34 cellular contexts compared by ENCODE assay signal in the genomic region with DNA sequence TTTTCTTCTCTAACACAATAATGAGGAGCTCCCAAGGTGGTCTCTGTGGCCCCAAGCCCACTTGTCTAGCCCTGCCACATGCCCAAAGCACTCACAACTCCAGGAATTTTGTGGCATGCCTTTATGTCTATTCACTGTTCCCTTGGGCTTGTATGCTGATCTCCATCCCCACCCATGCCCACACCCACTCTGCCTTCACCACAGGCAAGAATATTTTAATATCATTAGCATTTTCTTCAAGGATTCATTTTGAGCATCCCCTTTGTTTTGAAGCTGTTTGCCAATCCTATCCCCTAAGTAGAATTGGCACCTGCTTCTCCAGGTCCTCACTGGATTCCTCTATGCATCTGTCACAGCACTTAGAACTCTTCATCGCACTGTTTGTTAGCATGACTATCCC.
"Had no signal": no experiment of that assay in that cellular context is flagged by ENCODE, and none has a peak within 500 bp of the region (broad histone marks: within the 10 kb centered on the region; RNA-seq: fewer than 3 reads in every experiment).

No MANE protein-coding gene starts in this region.

- ATAC-seq: activated CD4-positive, alpha-beta T cell treated with anti-CD3 and anti-CD28 coated beads for 36 hours; activated CD8-positive, alpha-beta memory T cell treated with anti-CD3 and anti-CD28 coated beads, Interleukin-2, amount 10 ng/mL, durations not matched to agents 7 days and 5 days; activated CD8-positive, alpha-beta T cell treated with anti-CD3 and anti-CD28 coated beads, Interleukin-2, amount 10 ng/mL, durations not matched to agents 7 days and 5 days; activated naive CD8-positive, alpha-beta T cell treated with anti-CD3 and anti-CD28 coated beads, Interleukin-2, amount 50 U/mL, for 24 hours; effector memory CD8-positive, alpha-beta T cell; T-helper 17 cell had no signal

- H3K27ac Mint-ChIP-seq: activated CD4-positive, alpha-beta T cell treated with anti-CD3 and anti-CD28 coated beads for 36 hours; activated CD4-positive, alpha-beta T cell treated with anti-CD3 and anti-CD28 coated beads, Interleukin-2, amount 10 ng/mL, durations not matched to agents 7 days and 5 days; activated CD8-positive, alpha-beta memory T cell treated with anti-CD3 and anti-CD28 coated beads, Interleukin-2, amount 10 ng/mL, durations not matched to agents 7 days and 5 days; activated CD8-positive, alpha-beta T cell treated with anti-CD3 and anti-CD28 coated beads, Interleukin-2, amount 10 ng/mL, durations not matched to agents 7 days and 5 days; activated naive CD4-positive, alpha-beta T cell treated with anti-CD3 and anti-CD28 coated beads for 36 hours; activated naive CD4-positive, alpha-beta T cell treated with anti-CD3 and anti-CD28 coated beads, Interleukin-2, amount 50 U/mL, for 24 hours; activated naive CD8-positive, alpha-beta T cell treated with anti-CD3 and anti-CD28 coated beads for 36 hours; activated naive CD8-positive, alpha-beta T cell treated with anti-CD3 and anti-CD28 coated beads, Interleukin-2, amount 50 U/mL, for 24 hours; activated T-helper 1 cell treated with anti-CD3 and anti-CD28 coated beads, Interleukin-12 subunit alpha, Interleukin-12 subunit beta, Interleukin-2, Interleukin-4 antibody, amounts not matched to agents 30 ng/mL and 10 ng/mL and 1 ng/mL, durations not matched to agents 14 hours and 24 hours and 36 hours; activated T-helper 2 cell treated with anti-CD3 and anti-CD28 coated beads, Interferon-gamma antibody, Interleukin-2, Interleukin-4, amounts not matched to agents 10 μg/mL and 5 μg/mL and 100 μg/mL, durations not matched to agents 14 hours and 24 hours and 36 hours; brain; dendritic cell treated with granulocyte-macrophage colony-stimulating factor and Interleukin-4, amounts not matched to agents 40 ng/mL and 50 ng/mL, for 4 days; effector memory CD8-positive, alpha-beta T cell; T-helper 17 cell; T-helper 2 cell treated with Interferon-gamma antibody and Interleukin-4, amounts not matched to agents 5 μg/mL and 100 μg/mL, for 36 hours had no signal

- H3K4me3 Mint-ChIP-seq: activated CD4-positive, alpha-beta T cell treated with anti-CD3 and anti-CD28 coated beads for 36 hours; activated CD4-positive, alpha-beta T cell treated with anti-CD3 and anti-CD28 coated beads, Interleukin-2, amount 10 ng/mL, durations not matched to agents 7 days and 5 days; activated CD8-positive, alpha-beta memory T cell treated with anti-CD3 and anti-CD28 coated beads, Interleukin-2, amount 10 ng/mL, durations not matched to agents 7 days and 5 days; activated CD8-positive, alpha-beta T cell treated with anti-CD3 and anti-CD28 coated beads, Interleukin-2, amount 10 ng/mL, durations not matched to agents 7 days and 5 days; activated naive CD4-positive, alpha-beta T cell treated with anti-CD3 and anti-CD28 coated beads for 36 hours; activated naive CD4-positive, alpha-beta T cell treated with anti-CD3 and anti-CD28 coated beads, Interleukin-2, amount 50 U/mL, for 24 hours; activated naive CD8-positive, alpha-beta T cell treated with anti-CD3 and anti-CD28 coated beads for 36 hours; activated naive CD8-positive, alpha-beta T cell treated with anti-CD3 and anti-CD28 coated beads, Interleukin-2, amount 50 U/mL, for 24 hours; activated T-helper 1 cell treated with anti-CD3 and anti-CD28 coated beads, Interleukin-12 subunit alpha, Interleukin-12 subunit beta, Interleukin-2, Interleukin-4 antibody, amounts not matched to agents 30 ng/mL and 10 ng/mL and 1 ng/mL, durations not matched to agents 14 hours and 24 hours and 36 hours; central memory CD8-positive, alpha-beta T cell; dendritic cell treated with granulocyte-macrophage colony-stimulating factor and Interleukin-4, amounts not matched to agents 40 ng/mL and 50 ng/mL, for 4 days; effector memory CD8-positive, alpha-beta T cell; T-helper 17 cell; T-helper 2 cell treated with Interferon-gamma antibody and Interleukin-4, amounts not matched to agents 5 μg/mL and 100 μg/mL, for 36 hours had no signal

- DNase-seq: activated CD4-positive, alpha-beta T cell treated with anti-CD3 and anti-CD28 coated beads for 36 hours; activated CD4-positive, alpha-beta T cell treated with anti-CD3 and anti-CD28 coated beads, Interleukin-2, amount 10 ng/mL, durations not matched to agents 7 days and 5 days; activated CD4-positive, alpha-beta T cell treated with anti-CD3 and anti-CD28 coated beads, Interleukin-2, amount 50 U/mL, for 48 hours; activated CD4-positive, CD25-positive, alpha-beta regulatory T cell; activated CD4-positive, CD25-positive, alpha-beta regulatory T cell treated with anti-CD3 and anti-CD28 coated beads, Interleukin-2, amount 50 U/mL, for 72 hours; activated CD8-positive, alpha-beta memory T cell treated with anti-CD3 and anti-CD28 coated beads, Interleukin-2, amount 10 ng/mL, durations not matched to agents 7 days and 5 days; activated CD8-positive, alpha-beta memory T cell treated with anti-CD3 and anti-CD28 coated beads, Interleukin-2, amount 50 U/mL, for 4 hours; activated CD8-positive, alpha-beta T cell treated with anti-CD3 and anti-CD28 coated beads, Interleukin-2, amount 10 ng/mL, durations not matched to agents 7 days and 5 days; activated effector memory CD4-positive, alpha-beta T cell treated with anti-CD3 and anti-CD28 coated beads, Interleukin-2, amount 50 U/mL, for 16 hours; activated naive CD4-positive, alpha-beta T cell treated with anti-CD3 and anti-CD28 coated beads for 36 hours; activated naive CD8-positive, alpha-beta T cell treated with anti-CD3 and anti-CD28 coated beads for 36 hours; activated naive CD8-positive, alpha-beta T cell treated with anti-CD3 and anti-CD28 coated beads, Interleukin-2, amount 50 U/mL, for 24 hours; activated T-cell treated with anti-CD3 and anti-CD28 coated beads, Interleukin-2, amount 50 U/mL, for 1 hour; activated T-cell treated with anti-CD3 and anti-CD28 coated beads, Interleukin-2, amount 50 U/mL, for 48 hours; adrenal gland; amygdala; aorta; effector CD4-positive, alpha-beta T cell; effector memory CD8-positive, alpha-beta T cell; esophagus squamous epithelium; foreskin fibroblast; T-helper 1 cell; T-helper 17 cell had no signal

- H3K27me3 ChIP-seq: adrenal gland, esophagus squamous epithelium had no signal

- H3K27me3 Mint-ChIP-seq: activated CD4-positive, alpha-beta T cell treated with anti-CD3 and anti-CD28 coated beads for 36 hours; activated CD8-positive, alpha-beta memory T cell treated with anti-CD3 and anti-CD28 coated beads, Interleukin-2, amount 10 ng/mL, durations not matched to agents 7 days and 5 days; activated naive CD4-positive, alpha-beta T cell treated with anti-CD3 and anti-CD28 coated beads, Interleukin-2, amount 50 U/mL, for 24 hours; activated naive CD8-positive, alpha-beta T cell treated with anti-CD3 and anti-CD28 coated beads for 36 hours; activated naive CD8-positive, alpha-beta T cell treated with anti-CD3 and anti-CD28 coated beads, Interleukin-2, amount 50 U/mL, for 24 hours; central memory CD8-positive, alpha-beta T cell; dendritic cell treated with granulocyte-macrophage colony-stimulating factor and Interleukin-4, amounts not matched to agents 40 ng/mL and 50 ng/mL, for 4 days; T-helper 17 cell had no signal

- H3K36me3 Mint-ChIP-seq: activated CD8-positive, alpha-beta memory T cell treated with anti-CD3 and anti-CD28 coated beads, Interleukin-2, amount 10 ng/mL, durations not matched to agents 7 days and 5 days; activated naive CD4-positive, alpha-beta T cell treated with anti-CD3 and anti-CD28 coated beads, Interleukin-2, amount 50 U/mL, for 24 hours; activated naive CD8-positive, alpha-beta T cell treated with anti-CD3 and anti-CD28 coated beads for 36 hours; brain had no signal

- H3K9me3 ChIP-seq: adrenal gland, esophagus squamous epithelium had no signal

- H3K27ac ChIP-seq: adrenal gland, coronary artery, epithelial cell of prostate, esophagus squamous epithelium had no signal

- H3K4me3 ChIP-seq: adrenal gland, coronary artery, esophagus squamous epithelium had no signal

- H3K36me3 ChIP-seq: adrenal gland, esophagus squamous epithelium had no signal

- H3K4me1 Mint-ChIP-seq: central memory CD8-positive, alpha-beta T cell had no signal

- H3K4me1 ChIP-seq: adrenal gland had no signal

- H3K9me3 Mint-ChIP-seq: activated naive CD4-positive, alpha-beta T cell treated with anti-CD3 and anti-CD28 coated beads for 36 hours; activated naive CD4-positive, alpha-beta T cell treated with anti-CD3 and anti-CD28 coated beads, Interleukin-2, amount 50 U/mL, for 24 hours; activated naive CD8-positive, alpha-beta T cell treated with anti-CD3 and anti-CD28 coated beads for 36 hours; activated T-helper 1 cell treated with anti-CD3 and anti-CD28 coated beads, Interleukin-12 subunit alpha, Interleukin-12 subunit beta, Interleukin-2, Interleukin-4 antibody, amounts not matched to agents 30 ng/mL and 10 ng/mL and 1 ng/mL, durations not matched to agents 14 hours and 24 hours and 36 hours; activated T-helper 2 cell treated with anti-CD3 and anti-CD28 coated beads, Interferon-gamma antibody, Interleukin-2, Interleukin-4, amounts not matched to agents 10 μg/mL and 5 μg/mL and 100 μg/mL, durations not matched to agents 14 hours and 24 hours and 36 hours; central memory CD8-positive, alpha-beta T cell; dendritic cell treated with granulocyte-macrophage colony-stimulating factor and Interleukin-4, amounts not matched to agents 40 ng/mL and 50 ng/mL, for 4 days; T-helper 2 cell treated with Interferon-gamma antibody and Interleukin-4, amounts not matched to agents 5 μg/mL and 100 μg/mL, for 36 hours had no signal

- FAIRE-seq: bronchial epithelial cell, frontal cortex had no signal
